Comparison of ENCODE assay signal across 11 cellular contexts in genomic region chr19:35041548-35042055, GRCh38. TPM values are rescaled to one million over a fixed set of nuclear protein-coding genes. Genes with fewer than 3 reads are reported as not detected.
DNase-seq lines count a peak whose midpoint lies in the region; ATAC-seq and TF ChIP-seq lines count a peak whose summit lies in the region.
"Had no signal": no experiment of that assay in that cellular context is flagged by ENCODE, and none has a peak within 500 bp of the region (broad histone marks: within the 10 kb centered on the region; RNA-seq: fewer than 3 reads in every experiment).

Gene HPN, plus strand, starts transcription at chr19:35041721. Its CDS starts 786 bp downstream, at chr19:35042507.

- H2BK120ac ChIP-seq in trophoblast cell (ENCODE audit: insufficient read depth, low read length, poor library complexity) = peak within 1 kb of the TSS; percentile 79

- H3K4me3 ChIP-seq in CD8-positive, alpha-beta memory T cell (ENCODE audit: low read length) = peak within 1 kb of the TSS; percentile 56
- H3K4me3 ChIP-seq in right cardiac atrium (ENCODE audit: low read length) (no peak within 1 kb of the TSS), trophoblast cell (ENCODE audit: low read depth, low read length) (peak within 1 kb of the TSS; percentile 55), GM23248 (no peak within 1 kb of the TSS)

- peaks cover 2 to 5% of the 10 kb centered on the region in 2 donors for H3K27me3 Mint-ChIP-seq in CD8-positive, alpha-beta memory T cell

- ATAC-seq in right cardiac atrium = peak; percentile 0 to 3
- no peak for ATAC-seq in GM21526 (IDR thresholded peaks at IDR 0.05; ENCODE audit: low FRiP score, unreplicated experiment)

- H3K27ac ChIP-seq in CD8-positive, alpha-beta memory T cell (ENCODE audit: low read depth, low read length) = peak within 1 kb of the TSS; percentile 16
- H3K27ac ChIP-seq in VCaP (peak within 1 kb of the TSS; percentile 98), right cardiac atrium (ENCODE audit: low read length) (peak within 1 kb of the TSS; percentile 37), trophoblast cell (ENCODE audit: low read depth, low read length) (peak within 1 kb of the TSS; percentile 72), GM23248 (no peak within 1 kb of the TSS)
- H3K27ac ChIP-seq: KMS-11 had no signal

- in situ Hi-C loops in GM23248 (cut with MboI) = no loop called here

- no peaks in the 10 kb centered on the region for H3K9me3 Mint-ChIP-seq in CD8-positive, alpha-beta memory T cell

- peak within 1 kb of the TSS; percentile 33 for H3K9ac ChIP-seq in trophoblast cell (ENCODE audit: low read length)
- no peak within 1 kb of the TSS for H3K9ac ChIP-seq in GM23248
- H3K9ac ChIP-seq: KMS-11 had no signal

- H3K27me3 ChIP-seq in CD8-positive, alpha-beta memory T cell (ENCODE audit: insufficient read depth, low read length, poor library complexity, severe bottlenecking) = no peaks in the 10 kb centered on the region
- H3K27me3 ChIP-seq in right cardiac atrium (ENCODE audit: control insufficient read depth, insufficient read depth) (no peaks in the 10 kb centered on the region), trophoblast cell (ENCODE audit: insufficient read depth, low read length) (no peaks in the 10 kb centered on the region), GM23248 (replicated peaks; ENCODE audit: insufficient read depth) (no peaks in the 10 kb centered on the region)

- H3K14ac ChIP-seq in trophoblast cell (ENCODE audit: low read length) = peak within 1 kb of the TSS; percentile 82

- H3K4me1 Mint-ChIP-seq in CD8-positive, alpha-beta memory T cell = peaks cover 21 to 44% (median 31%) of the 10 kb centered on the region in 3 donors

- TF ChIP-seq CTCF in VCaP (conservative IDR thresholded peaks at IDR 0.05) = no peak

- peaks cover 13% of the 10 kb centered on the region for H3K79me1 ChIP-seq in trophoblast cell (ENCODE audit: low read length)

- H3K9me2 ChIP-seq in GM23248 (ENCODE audit: insufficient read depth) = no peaks in the 10 kb centered on the region

- CTCF ChIA-PET in CD8-positive, alpha-beta memory T cell (lab: Charles Lee) = no interaction called here

- peak within 1 kb of the TSS; percentile 80 for H4K8ac ChIP-seq in trophoblast cell (ENCODE audit: low read depth, low read length)

- no peaks in the 10 kb centered on the region for H4K20me1 ChIP-seq in GM23248 (ENCODE audit: insufficient read depth)

- H3K79me2 ChIP-seq in trophoblast cell (ENCODE audit: control insufficient read depth, insufficient read depth, low read length, poor library complexity) (no peaks in the 10 kb centered on the region), GM23248 (ENCODE audit: insufficient read depth) (no peaks in the 10 kb centered on the region)

- H3F3A ChIP-seq in GM23248 (ENCODE audit: insufficient read depth) = no peaks in the 10 kb centered on the region

- POLR2A ChIA-PET in CD8-positive, alpha-beta memory T cell (lab: Charles Lee) = interaction anchor here (0.6 kb wide), 1 partner anchor 17 kb away, joined by 3 read pairs; no protein-coding TSS in a partner anchor

- H2BK12ac ChIP-seq in trophoblast cell (ENCODE audit: low read length) = peak within 1 kb of the TSS; percentile 62

- H3K4ac ChIP-seq in trophoblast cell (ENCODE audit: low read depth, low read length) = peak within 1 kb of the TSS; percentile 60

- no peaks in the 10 kb centered on the region for H3K36me3 ChIP-seq in CD8-positive, alpha-beta memory T cell (ENCODE audit: insufficient read depth, low read length)
- H3K36me3 ChIP-seq in trophoblast cell (ENCODE audit: control insufficient read depth in 1 of 2, insufficient read depth in 2 of 2, low read length in 2 of 2) = no peaks in the 10 kb centered on the region
- H3K36me3 ChIP-seq in GM23248 (ENCODE audit: low read depth) = no peaks in the 10 kb centered on the region
- H3K36me3 ChIP-seq: tibial artery had no signal

- peak within 1 kb of the TSS; percentile 91 for H2AK5ac ChIP-seq in trophoblast cell (ENCODE audit: low read length)

- intact Hi-C loops in right cardiac atrium (cut with DNase I) = no loop called here

- H3K9me3 ChIP-seq in CD8-positive, alpha-beta memory T cell (ENCODE audit: low read length) = no peaks in the 10 kb centered on the region
- H3K9me3 ChIP-seq in right cardiac atrium (ENCODE audit: control insufficient read depth, low read length) (no peaks in the 10 kb centered on the region), trophoblast cell (ENCODE audit: insufficient read depth, low read depth, low read length) (peaks cover 3% of the 10 kb centered on the region), GM23248 (ENCODE audit: low read depth) (no peaks in the 10 kb centered on the region)
- H3K9me3 ChIP-seq: tibial artery had no signal

- H3K4me2 ChIP-seq in trophoblast cell (ENCODE audit: low read length) (peak within 1 kb of the TSS; percentile 81), GM23248 (ENCODE audit: unreplicated experiment) (no peak within 1 kb of the TSS)
- H3K4me2 ChIP-seq: KMS-11 had no signal

- peak within 1 kb of the TSS; percentile 55 to 90 (median 80) for H3K4me3 Mint-ChIP-seq in CD8-positive, alpha-beta memory T cell

- peak within 1 kb of the TSS in 7 of 8 donors; percentile 6 to 87 (median 74) for H3K27ac Mint-ChIP-seq in CD8-positive, alpha-beta memory T cell

- peak within 1 kb of the TSS; percentile 77 for H2BK5ac ChIP-seq in trophoblast cell (ENCODE audit: low read depth, low read length, poor library complexity)

- peak within 1 kb of the TSS; percentile 65 for H4K12ac ChIP-seq in trophoblast cell (ENCODE audit: low read depth, low read length)

- peak within 1 kb of the TSS; percentile 74 for H3K18ac ChIP-seq in trophoblast cell (ENCODE audit: low read length)

- no peak for DNase-seq in CD8-positive, alpha-beta memory T cell
- DNase-seq in right cardiac atrium = peak in 2 of 3 donors; percentile 64 to 75
- no peak for DNase-seq in trophoblast cell
- no peak for DNase-seq in NCI-H2081 treated with DMSO at 0.1 percent for 48 hours (lab: John Stamatoyannopoulos, UW)
- no peak for DNase-seq in GM23248
- no peak for DNase-seq in NK-92 (lab: John Stamatoyannopoulos, UW; ENCODE audit: unreplicated experiment)
- DNase-seq: SHP77 treated with DMSO at 0.1 percent for 48 hours had no signal

- no peaks in the 10 kb centered on the region for H3K36me3 Mint-ChIP-seq in CD8-positive, alpha-beta memory T cell

- peak within 1 kb of the TSS; percentile 91 for H4K91ac ChIP-seq in trophoblast cell (ENCODE audit: low read depth, low read length)

- H3K4me1 ChIP-seq in CD8-positive, alpha-beta memory T cell (ENCODE audit: insufficient read depth, low read length) = peaks cover 31% of the 10 kb centered on the region
- peaks cover 14% of the 10 kb centered on the region for H3K4me1 ChIP-seq in right cardiac atrium (ENCODE audit: control insufficient read depth, insufficient read depth, low read length)
- peaks cover 13 to 17% of the 10 kb centered on the region in 2 experiments for H3K4me1 ChIP-seq in trophoblast cell (ENCODE audit: control insufficient read depth in 1 of 2, insufficient read depth in 2 of 2, low read length in 2 of 2)
- H3K4me1 ChIP-seq in GM23248 (ENCODE audit: insufficient read depth) = no peaks in the 10 kb centered on the region

- H3K23ac ChIP-seq in trophoblast cell (ENCODE audit: low read length) = no peak within 1 kb of the TSS

- WGBS in right cardiac atrium = 66% methylated on average over 19 of the region's 19 CpGs
- no CpG with 5 or more reads among the region's 19 CpGs for WGBS in trophoblast cell (ENCODE audit: extremely low coverage, insufficient coverage, insufficient read length)
- WGBS in GM23248 (ENCODE audit: low coverage in 1 of 2, low lambda C conversion rate in 2 of 2, missing lambda C conversion rate in 2 of 2), 2 experiments = 57 to 62% methylated on average over 13 to 19 of the region's 19 CpGs

- H2AFZ ChIP-seq in trophoblast cell (ENCODE audit: insufficient read depth, low read length, poor library complexity) (peak within 1 kb of the TSS; percentile 81), GM23248 (no peak within 1 kb of the TSS)

RNA-seq across cellular contexts. Expression of gene HPN, which starts in this region (rescaled TPM):
- not detected for total RNA-seq in CD8-positive, alpha-beta memory T cell
- 0.53 TPM for polyA plus RNA-seq in CD8-positive, alpha-beta memory T cell
- 1 to 10 TPM; 3.9 to 7.0 (median 5.0) TPM for total RNA-seq in right cardiac atrium
- 1.5 TPM for polyA plus RNA-seq in right cardiac atrium
- 4.8 and 4.9 TPM in 2 replicates for polyA plus RNA-seq in trophoblast cell (2013)
- total RNA-seq in GM23248 (2014; rRNA removed; shearing (Covaris generic)) = not detected in 2 replicates
- polyA plus RNA-seq in GM23248 (2016; fragmentation: Nextera tagmentation; extraction: Ambion mirVana) = not detected in 2 replicates

Comparison
In these comparisons a context has a peak if more than half of its experiments do, and no peak if none do; other contexts are left out.
1. DNase-seq: peak in right cardiac atrium (2 of 3); none in CD8-positive, alpha-beta memory T cell (0 of 5), trophoblast cell (0 of 2), NCI-H2081 treated with DMSO at 0.1 percent for 48 hours (single experiment), GM23248 (single experiment) and NK-92 (single experiment).
2. H3K4me3 ChIP-seq: peak in CD8-positive, alpha-beta memory T cell (single experiment) and trophoblast cell (single experiment); none in right cardiac atrium (single experiment) and GM23248 (single experiment).